Comparison of ENCODE assay signal across 8 cellular contexts in genomic region chr9:35696520-35697215, GRCh38. TPM values are rescaled to one million over a fixed set of nuclear protein-coding genes. Genes with fewer than 3 reads are reported as not detected.
DNase-seq lines count a peak whose midpoint lies in the region; ATAC-seq and TF ChIP-seq lines count a peak whose summit lies in the region.

No MANE protein-coding gene starts in this region.

- H3K27me3 ChIP-seq in DOHH2 (ENCODE audit: control insufficient read depth, low read length) = no peaks in the 10 kb centered on the region
- H3K27me3 ChIP-seq in MG63 = no peaks in the 10 kb centered on the region
- no peaks in the 10 kb centered on the region for H3K27me3 ChIP-seq in lower lobe of right lung (ENCODE audit: low read depth)

- no peaks in the 10 kb centered on the region for H3K9me2 ChIP-seq in DOHH2 (replicated peaks; ENCODE audit: control insufficient read depth, low read length)

- no peaks in the 10 kb centered on the region for H3K79me2 ChIP-seq in DOHH2 (ENCODE audit: control insufficient read depth, low read length)

- no peak overlapping the region for H3K27ac ChIP-seq in DOHH2 (ENCODE audit: low read depth, low read length)
- peak overlapping the region; percentile 73 for H3K27ac ChIP-seq in lower lobe of right lung

- TF ChIP-seq CTCF in DOHH2 (IDR thresholded peaks at IDR 0.05; ENCODE audit: low read depth, low read length, poor library complexity, severe bottlenecking) (peak; percentile 92), lower lobe of right lung (IDR thresholded peaks at IDR 0.05) (peak; percentile 94)

- H3K4me1 ChIP-seq in DOHH2 (ENCODE audit: control insufficient read depth, low read length) (0 out of 2 replicates have a peak, but pooled peaks cover 3% of the 10 kb centered on the region), lower lobe of right lung (peaks cover 16% of the 10 kb centered on the region)

- H3K4me2 ChIP-seq in DOHH2 (ENCODE audit: low read length) = no peak overlapping the region

- 0 out of 2 replicates have a peak, but pooled peaks cover 11% of the 10 kb centered on the region for H3F3A ChIP-seq in DOHH2 (ENCODE audit: control insufficient read depth, insufficient read depth)

- H3K36me3 ChIP-seq in DOHH2 (ENCODE audit: control insufficient read depth, low read length) (peaks cover 59% of the 10 kb centered on the region), MG63 (peaks cover 71% of the 10 kb centered on the region), lower lobe of right lung (peaks cover 61% of the 10 kb centered on the region)

- DNase-seq in MG63 (peak; percentile 67), cerebellum (ENCODE audit: low spot score) (peak; percentile 75), lower lobe of right lung (peak; percentile 61)
- DNase-seq in activated CD4-positive, CD25-positive, alpha-beta regulatory T cell (lab: John Stamatoyannopoulos, UW) = peak; percentile 12 to 38 (median 20)
- DNase-seq in stimulated activated CD8-positive, alpha-beta memory T cell treated with anti-CD3 and anti-CD28 coated beads, Interleukin-2, amount 100 ng/mL, for 1 hour (ENCODE audit: low read depth in 2 of 2) = peak; percentile 18 to 37

- H3K4me3 ChIP-seq in DOHH2 (ENCODE audit: low read length) (no peak overlapping the region), MG63 (no peak overlapping the region), lower lobe of right lung (no peak overlapping the region)

- peak; percentile 77 for ATAC-seq in GM21423 (IDR thresholded peaks at IDR 0.05; ENCODE audit: unreplicated experiment)
- peak; percentile 88 for ATAC-seq in lower lobe of right lung
- ATAC-seq in HG02884 (IDR thresholded peaks at IDR 0.05; ENCODE audit: unreplicated experiment) = no peak

- H3K9me3 ChIP-seq in DOHH2 (ENCODE audit: control insufficient read depth, insufficient read depth, low read length) = no peaks in the 10 kb centered on the region
- H3K9me3 ChIP-seq in MG63 = no peaks in the 10 kb centered on the region
- no peaks in the 10 kb centered on the region for H3K9me3 ChIP-seq in lower lobe of right lung

- intact Hi-C loops in lower lobe of right lung (cut with DNase I) = no loop called here

- no peaks in the 10 kb centered on the region for H4K20me1 ChIP-seq in DOHH2 (ENCODE audit: control insufficient read depth, insufficient read depth, low read depth, low read length)

RNA-seq across cellular contexts. Expression of gene TPM2, which starts 6.9 kb away (rescaled TPM):
- 2,986 and 3,667 TPM in 2 replicates for total RNA-seq in MG63 (2014; rRNA removed; shearing (Covaris generic); ENCODE audit: low replicate concordance)
- total RNA-seq in cerebellum (10.6 TPM), lower lobe of right lung (110 TPM)

RNA-seq across cellular contexts. Expression of gene CA9, which starts 22.9 kb away (rescaled TPM):
- total RNA-seq in MG63 (2014; rRNA removed; shearing (Covaris generic); ENCODE audit: low replicate concordance) = 0.40 TPM in 1 of 2 replicates, not detected in the other
- total RNA-seq in cerebellum (not detected), lower lobe of right lung (not detected)

RNA-seq across cellular contexts. Expression of gene ARHGEF39, which starts 31.7 kb away (rescaled TPM):
- total RNA-seq in MG63 (2014; rRNA removed; shearing (Covaris generic); ENCODE audit: low replicate concordance) = 15.5 and 35.6 TPM in 2 replicates
- total RNA-seq in cerebellum = 1.3 TPM
- 1.2 TPM for total RNA-seq in lower lobe of right lung

RNA-seq across cellular contexts. Expression of gene TLN1, which starts 35.3 kb away (rescaled TPM):
- total RNA-seq in MG63 (2014; rRNA removed; shearing (Covaris generic); ENCODE audit: low replicate concordance) = 453 and 652 TPM in 2 replicates
- total RNA-seq in cerebellum = 29.4 TPM
- total RNA-seq in lower lobe of right lung = 406 TPM

RNA-seq across cellular contexts. Expression of gene CREB3, which starts 35.8 kb away (rescaled TPM):
- total RNA-seq in MG63 (2014; rRNA removed; shearing (Covaris generic); ENCODE audit: low replicate concordance) = 168 and 170 TPM in 2 replicates
- total RNA-seq in cerebellum (23.5 TPM), lower lobe of right lung (28.1 TPM)

Comparison
In these comparisons a context has a peak if more than half of its experiments do, and no peak if none do; other contexts are left out.
1. DNase-seq: peak in every context shown above with its lines; median percentile 75 in cerebellum; 67 in MG63; 61 in lower lobe of right lung; 28 in stimulated activated CD8-positive, alpha-beta memory T cell treated with anti-CD3 and anti-CD28 coated beads, Interleukin-2, amount 100 ng/mL, for 1 hour; 20 in activated CD4-positive, CD25-positive, alpha-beta regulatory T cell.
2. RNA of gene TPM2, which starts 6.9 kb away (total RNA-seq): 2,986 to 3,667 TPM in MG63; 110 TPM in lower lobe of right lung (single experiment) and 10.6 TPM in cerebellum (single experiment); every median in the first group is over 10 times any median in the second.